24 cellular contexts compared by ENCODE assay signal in the genomic region with DNA sequence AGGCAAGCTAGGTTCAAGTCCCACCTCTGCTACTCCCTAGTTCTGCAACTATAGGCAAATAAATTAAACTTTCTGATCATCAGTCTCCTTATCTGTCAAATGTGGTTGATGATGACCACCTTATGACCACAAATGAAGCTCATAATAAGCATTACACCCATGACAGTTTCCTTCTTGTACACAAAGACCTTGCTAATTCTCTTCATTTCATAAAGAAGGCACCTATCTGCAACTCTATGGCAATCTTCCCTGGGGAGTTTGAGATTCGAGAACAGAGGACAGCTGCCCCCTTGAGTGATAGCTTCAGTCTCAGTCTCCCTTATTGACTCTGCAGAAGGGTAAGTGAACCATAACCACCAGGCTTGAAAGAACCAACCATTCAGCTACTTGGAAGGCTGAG.
DNase-seq lines count a peak whose midpoint lies in the region; ATAC-seq, FAIRE-seq and TF ChIP-seq lines count a peak whose summit lies in the region.
"Had no signal": no experiment of that assay in that cellular context is flagged by ENCODE, and none has a peak within 500 bp of the region (broad histone marks: within the 10 kb centered on the region; RNA-seq: fewer than 3 reads in every experiment).

No MANE protein-coding gene starts in this region.

- H3K9ac ChIP-seq in H9 (ENCODE audit: extremely low read depth, insufficient read length, low read length) (no peak overlapping the region), GM12878 (ENCODE audit: control insufficient read depth, insufficient read depth, low read length) (no peak overlapping the region)
- H3K9ac ChIP-seq: BLaER1 treated with 17β-estradiol and CSF1 and Interleukin-3, amounts not matched to agents 10 nM and 100 nM had no signal

- no peak overlapping the region for H3K27ac ChIP-seq in H9 (ENCODE audit: insufficient read length, low read depth, low read length)
- no peak overlapping the region for H3K27ac ChIP-seq in GM12878 (ENCODE audit: control insufficient read depth, insufficient read depth)
- H3K27ac ChIP-seq: BLaER1 treated with 17β-estradiol and CSF1 and Interleukin-3, amounts not matched to agents 10 nM and 100 nM; C4-2B had no signal

- TF ChIP-seq RAD21 in GM12878 (IDR thresholded peaks at IDR 0.05; ENCODE audit: insufficient read depth, low read depth, low read length): no peak

- H3K79me2 ChIP-seq in H9 (ENCODE audit: insufficient read depth, low read length) (no peaks in the 10 kb centered on the region), GM12878 (ENCODE audit: control insufficient read depth, insufficient read depth, low read length) (no peaks in the 10 kb centered on the region)

- H3K4me2 ChIP-seq in H9 (ENCODE audit: insufficient read depth, insufficient read length, low read length) (no peak overlapping the region), GM12878 (ENCODE audit: control insufficient read depth, insufficient read depth) (no peak overlapping the region)

- no peak overlapping the region for H2BK120ac ChIP-seq in H9 (ENCODE audit: low read depth, low read length, poor library complexity, severe bottlenecking)

- H3K23me2 ChIP-seq in H9 (ENCODE audit: insufficient read length, low read depth, low read length, poor library complexity, severe bottlenecking): no peaks in the 10 kb centered on the region

- ATAC-seq in GM12878 (peak; percentile 70), HG03039 (IDR thresholded peaks at IDR 0.05; ENCODE audit: unreplicated experiment) (no peak)
- ATAC-seq in stimulated activated memory B cell treated with anti-CD40 and anti-IgM and Interleukin-4, amounts not matched to agents 10 μg/mL and 1 μg/mL and 100 μg/mL, for 72 hours: peak; percentile 39
- ATAC-seq: CD8-positive, alpha-beta T cell had no signal

- in situ Hi-C loops in GM12878 (cut with MboI): no loop called here

- no peaks in the 10 kb centered on the region for H3K27me3 Mint-ChIP-seq in H9 (ENCODE audit: low read depth)
- H3K27me3 Mint-ChIP-seq in stimulated activated memory B cell treated with anti-CD40 and anti-IgM and Interleukin-4, amounts not matched to agents 10 μg/mL and 1 μg/mL and 100 μg/mL, for 72 hours: no peaks in the 10 kb centered on the region
- H3K27me3 Mint-ChIP-seq: CD4-positive, alpha-beta T cell had no signal

- no peak for TF ChIP-seq POLR2A in GM12878 (IDR thresholded peaks at IDR 0.05; ENCODE audit: low read depth, low read length)

- BruUV-seq in GM12878 (replicated peaks; lab: Mats Ljungman, UMichigan): no TSS peak

- no peaks in the 10 kb centered on the region; the same call in 1 of the 2 replicates for H3K27me3 ChIP-seq in GM06990 (replicated peaks; ENCODE audit: control insufficient read depth, insufficient read depth, low read length)
- no peaks in the 10 kb centered on the region for H3K27me3 ChIP-seq in H9 (ENCODE audit: insufficient read depth, low read length)
- H3K27me3 ChIP-seq in GM12878 (replicated peaks in 1 of 2; ENCODE audit: control insufficient read depth in 2 of 2, insufficient read depth in 2 of 2, low read length in 1 of 2): no peaks in the 10 kb centered on the region
- H3K27me3 ChIP-seq: BE2C; BLaER1 treated with 17β-estradiol and CSF1 and Interleukin-3, amounts not matched to agents 10 nM and 100 nM had no signal

- H3K14ac ChIP-seq in H9 (ENCODE audit: insufficient read depth, low read length): no peak overlapping the region

- no peaks in the 10 kb centered on the region for H3K36me3 ChIP-seq in GM06990 (ENCODE audit: control insufficient read depth, insufficient read depth, low read length)
- H3K36me3 ChIP-seq in GM12878 (ENCODE audit: control insufficient read depth in 2 of 2, insufficient read depth in 2 of 2, low read length in 1 of 2): no peaks in the 10 kb centered on the region
- H3K36me3 ChIP-seq: BE2C; BLaER1 treated with 17β-estradiol and CSF1 and Interleukin-3, amounts not matched to agents 10 nM and 100 nM had no signal

- no peak overlapping the region for H3K23ac ChIP-seq in H9 (ENCODE audit: insufficient read length, low read depth, low read length)

- H3K36me3 Mint-ChIP-seq in H9 (ENCODE audit: insufficient read depth in 1 of 3, low read depth in 3 of 3): peaks cover 0 to 5% (median 0%) of the 10 kb centered on the region in 3 experiments; a peak in 3 of 7 replicates
- H3K36me3 Mint-ChIP-seq in stimulated activated memory B cell treated with anti-CD40 and anti-IgM and Interleukin-4, amounts not matched to agents 10 μg/mL and 1 μg/mL and 100 μg/mL, for 72 hours: no peaks in the 10 kb centered on the region
- H3K36me3 Mint-ChIP-seq: CD8-positive, alpha-beta T cell had no signal

- H2BK15ac ChIP-seq in H9 (ENCODE audit: low read depth, low read length): no peak overlapping the region

- H3K79me1 ChIP-seq in H9 (ENCODE audit: insufficient read depth, low read depth, low read length, poor library complexity, severe bottlenecking): no peaks in the 10 kb centered on the region

- H2BK20ac ChIP-seq in H9 (ENCODE audit: low read depth, low read length, poor library complexity, severe bottlenecking): no peak overlapping the region

- no peak for FAIRE-seq in GM12878 (lab: Jason Lieb, UNC)
- FAIRE-seq: A204.1, D721Med, GM12891, GM19239 had no signal

- WGBS in H9 (ENCODE audit: extremely low coverage, insufficient read length, low lambda C conversion rate): no CpG with 5 or more reads among the region's 1 CpG
- WGBS in GM12878 (ENCODE audit: insufficient coverage, insufficient replicate concordance, low lambda C conversion rate, missing lambda C conversion rate): 0% methylated on average over 1 of the region's 1 CpG

- no peaks in the 10 kb centered on the region for H4K20me1 ChIP-seq in H9 (ENCODE audit: control insufficient read depth, insufficient read depth, insufficient read length)
- H4K20me1 ChIP-seq in GM12878 (ENCODE audit: control insufficient read depth, insufficient read depth): no peaks in the 10 kb centered on the region
- H4K20me1 ChIP-seq: BLaER1 treated with 17β-estradiol and CSF1 and Interleukin-3, amounts not matched to agents 10 nM and 100 nM had no signal

- RAD21 ChIA-PET in GM12878 (lab: Charles Lee; ENCODE audit: unreplicated experiment): interaction anchor here (0.8 to 1.3 kb wide), 4 partner anchors 24 to 232 kb away, joined by 3 read pairs; no protein-coding TSS in a partner anchor

- no peaks in the 10 kb centered on the region; a peak in 1 of 5 replicates for H3K9me3 Mint-ChIP-seq in H9
- H3K9me3 Mint-ChIP-seq in stimulated activated memory B cell treated with anti-CD40 and anti-IgM and Interleukin-4, amounts not matched to agents 10 μg/mL and 1 μg/mL and 100 μg/mL, for 72 hours: no peaks in the 10 kb centered on the region
- H3K9me3 Mint-ChIP-seq: CD4-positive, alpha-beta T cell; CD8-positive, alpha-beta T cell had no signal

- H3K9me3 ChIP-seq in H9 (ENCODE audit: control insufficient read depth, low read depth, low read length) (no peaks in the 10 kb centered on the region), GM12878 (replicated peaks; ENCODE audit: control insufficient read depth, insufficient read depth, low read length) (no peaks in the 10 kb centered on the region)
- H3K9me3 ChIP-seq: BE2C; BLaER1 treated with 17β-estradiol and CSF1 and Interleukin-3, amounts not matched to agents 10 nM and 100 nM; Caco-2 had no signal

- no peak overlapping the region for H3K18ac ChIP-seq in H9 (ENCODE audit: insufficient read length, low read depth, low read length)

- H3T11ph ChIP-seq in H9 (ENCODE audit: low read length): no peak overlapping the region

- H3K4me3 ChIP-seq in GM06990 (replicated peaks; ENCODE audit: low read depth, low read length): no peak overlapping the region
- no peak overlapping the region for H3K4me3 ChIP-seq in GM12878
- H3K4me3 ChIP-seq: BLaER1 treated with 17β-estradiol and CSF1 and Interleukin-3, amounts not matched to agents 10 nM and 100 nM had no signal

- POLR2A ChIA-PET in GM12878 (lab: Charles Lee): interaction anchor here (1.2 kb wide), 1 partner anchor 39 kb away, joined by 5 read pairs; no protein-coding TSS in a partner anchor

- intact Hi-C loops in GM12878 (cut with micrococcal nuclease; ENCODE audit: unreplicated experiment): no loop called here

- no peak overlapping the region for H2AFZ ChIP-seq in H9 (ENCODE audit: low read length)
- no peak overlapping the region for H2AFZ ChIP-seq in GM12878 (ENCODE audit: control insufficient read depth, low read depth, low read length)

- peak; percentile 60 to 80; a peak in 3 of 4 replicates for TF ChIP-seq EP300 in GM12878 (IDR thresholded peaks at IDR 0.05; ENCODE audit: borderline replicate concordance in 1 of 2, control insufficient read depth in 1 of 2, low read depth in 2 of 2, low read length in 2 of 2)

- no peak overlapping the region for H4K91ac ChIP-seq in H9 (ENCODE audit: insufficient read length, low read depth, low read length)

- CTCF ChIA-PET in GM12878 (lab: Yijun Ruan, JAX): interaction anchor here (1.2 kb wide), 1 partner anchor 40 kb away, joined by 3 read pairs; no protein-coding TSS in a partner anchor

- no peak overlapping the region for H4K5ac ChIP-seq in H9 (ENCODE audit: insufficient read length, low read depth, low read length)

- peak overlapping the region in 2 of 3 experiments; percentile 66 to 76; a peak in 2 of 7 replicates for H3K27ac Mint-ChIP-seq in H9
- no peak overlapping the region for H3K27ac Mint-ChIP-seq in stimulated activated memory B cell treated with anti-CD40 and anti-IgM and Interleukin-4, amounts not matched to agents 10 μg/mL and 1 μg/mL and 100 μg/mL, for 72 hours
- H3K27ac Mint-ChIP-seq: CD4-positive, alpha-beta T cell; CD8-positive, alpha-beta T cell had no signal

- no peak overlapping the region for H2AK5ac ChIP-seq in H9 (ENCODE audit: insufficient read length, low read length)

- H3K4me1 ChIP-seq in H9 (ENCODE audit: insufficient read depth, low read length) (no peaks in the 10 kb centered on the region; the same call in 1 of the 2 replicates), GM12878 (ENCODE audit: control insufficient read depth, insufficient read depth, low read length) (no peaks in the 10 kb centered on the region)
- H3K4me1 ChIP-seq: BE2C, Caco-2 had no signal

- SMC1A ChIA-PET in GM12878 (lab: Charles Lee; ENCODE audit: uncharacterized antibody, unreplicated experiment): interaction anchor here (0.7 to 1.7 kb wide), 9 partner anchors 10 to 236 kb away, joined by 3 to 7 read pairs (median 4); no protein-coding TSS in a partner anchor

- H2BK5ac ChIP-seq in H9 (ENCODE audit: insufficient read length, low read length): no peak overlapping the region

- no peak overlapping the region for H2BK12ac ChIP-seq in H9 (ENCODE audit: insufficient read length, low read depth, low read length)

- H3K4me3 Mint-ChIP-seq in H9: no peak overlapping the region
- no peak overlapping the region for H3K4me3 Mint-ChIP-seq in stimulated activated memory B cell treated with anti-CD40 and anti-IgM and Interleukin-4, amounts not matched to agents 10 μg/mL and 1 μg/mL and 100 μg/mL, for 72 hours
- H3K4me3 Mint-ChIP-seq: CD4-positive, alpha-beta T cell; CD8-positive, alpha-beta T cell had no signal

- no peak overlapping the region for H4K8ac ChIP-seq in H9 (replicated peaks; ENCODE audit: insufficient read length, low read depth, low read length)

- no peak overlapping the region for H3K4ac ChIP-seq in H9 (ENCODE audit: low read depth, low read length)

- peak; percentile 5 for DNase-seq in GM06990 (ENCODE audit: extremely low read depth, insufficient read length)
- no peak for DNase-seq in H9
- peak; percentile 23 for DNase-seq in GM12878 (ENCODE audit: low read depth, low spot score)
- DNase-seq in dermis blood vessel endothelial cell: no peak
- no peak for DNase-seq in amniotic stem cell (lab: John Stamatoyannopoulos, UW)
- no peak for DNase-seq in NCI-H2196 treated with DMSO at 0.1 percent for 48 hours (lab: John Stamatoyannopoulos, UW; ENCODE audit: unreplicated experiment)
- DNase-seq: 8988T; ACHN; BE2C; Caco-2; Calu3; CD4-positive, alpha-beta T cell; CD8-positive, alpha-beta T cell; DND-41; EL; GDM1 had no signal

- H3K4me1 Mint-ChIP-seq in H9: peaks cover 27 to 29% of the 10 kb centered on the region in 2 experiments
- no peaks in the 10 kb centered on the region for H3K4me1 Mint-ChIP-seq in stimulated activated memory B cell treated with anti-CD40 and anti-IgM and Interleukin-4, amounts not matched to agents 10 μg/mL and 1 μg/mL and 100 μg/mL, for 72 hours

- no peak overlapping the region for H3K56ac ChIP-seq in H9 (ENCODE audit: insufficient read length, low read depth, low read length)

- TF ChIP-seq CTCF in GM06990 (IDR thresholded peaks at IDR 0.05; ENCODE audit: insufficient read depth, low read length, poor library complexity, severe bottlenecking) (no peak), H9 (conservative IDR thresholded peaks at IDR 0.05) (no peak), GM12878 (IDR thresholded peaks at IDR 0.05 in 2 of 3, conservative IDR thresholded peaks at IDR 0.05 in 1 of 3; ENCODE audit: control insufficient read depth in 2 of 3, extremely low read depth in 1 of 3, insufficient read depth in 1 of 3, low read depth in 3 of 3, low read length in 3 of 3) (no peak)

Comparison
In these comparisons a context has a peak if more than half of its experiments do, and no peak if none do; other contexts are left out.
1. DNase-seq: peak in GM06990 (single experiment) and GM12878 (single experiment); none in H9 (single experiment), dermis blood vessel endothelial cell (single experiment), amniotic stem cell (single experiment) and NCI-H2196 treated with DMSO at 0.1 percent for 48 hours (single experiment).